33 cellular contexts compared by ENCODE assay signal in genomic region chr10:12659706-12660105, GRCh38.
"Had no signal": no experiment of that assay in that cellular context is flagged by ENCODE, and none has a peak within 500 bp of the region (broad histone marks: within the 10 kb centered on the region; RNA-seq: fewer than 3 reads in every experiment).

No MANE protein-coding gene starts in this region.

- H3K9me3 Mint-ChIP-seq: activated B cell treated with CpG ODN at 0.5 μM for 24 hours; central memory CD8-positive, alpha-beta T cell; dendritic cell treated with granulocyte-macrophage colony-stimulating factor and Interleukin-4, amounts not matched to agents 40 ng/mL and 50 ng/mL, for 4 days had no signal

- H3K4me3 ChIP-seq: coronary artery, dorsolateral prefrontal cortex, gastrocnemius medialis, heart right ventricle, hepatocyte had no signal

- H3K79me2 ChIP-seq: hepatocyte had no signal

- H3K27ac ChIP-seq: brain microvascular endothelial cell, coronary artery, dorsolateral prefrontal cortex, foreskin keratinocyte, gastrocnemius medialis, heart right ventricle, hepatocyte, VCaP had no signal

- H3K27me3 ChIP-seq: brain microvascular endothelial cell, dorsolateral prefrontal cortex, foreskin keratinocyte, gastrocnemius medialis, heart right ventricle, hepatocyte had no signal

- FAIRE-seq: astrocyte, bronchial epithelial cell, TTC549 had no signal

- H3K4me2 ChIP-seq: hepatocyte had no signal

- H3K27me3 Mint-ChIP-seq: activated B cell treated with CpG ODN at 0.5 μM for 24 hours; activated CD8-positive, alpha-beta T cell treated with anti-CD3 and anti-CD28 coated beads for 36 hours; activated naive CD8-positive, alpha-beta T cell; central memory CD8-positive, alpha-beta T cell; dendritic cell treated with granulocyte-macrophage colony-stimulating factor and Interleukin-4, amounts not matched to agents 40 ng/mL and 50 ng/mL, for 4 days had no signal

- H3K36me3 ChIP-seq: brain microvascular endothelial cell, gastrocnemius medialis, heart right ventricle had no signal

- H3K9me3 ChIP-seq: gastrocnemius medialis had no signal

- H3K4me1 Mint-ChIP-seq: central memory CD8-positive, alpha-beta T cell; endodermal cell had no signal

- H3K4me3 Mint-ChIP-seq: activated B cell treated with CpG ODN at 0.5 μM for 24 hours; activated CD8-positive, alpha-beta T cell treated with anti-CD3 and anti-CD28 coated beads for 36 hours; activated naive CD8-positive, alpha-beta T cell; central memory CD8-positive, alpha-beta T cell; dendritic cell treated with granulocyte-macrophage colony-stimulating factor and Interleukin-4, amounts not matched to agents 40 ng/mL and 50 ng/mL, for 4 days; endodermal cell had no signal

- DNase-seq: activated B cell treated with CpG ODN at 0.5 μM for 24 hours; activated CD4-positive, alpha-beta T cell treated with anti-CD3 and anti-CD28 coated beads for 48 hours; activated CD4-positive, alpha-beta T cell treated with anti-CD3 and anti-CD28 coated beads, Interleukin-2, amount 50 U/mL, for 1 hour; activated CD4-positive, alpha-beta T cell treated with anti-CD3 and anti-CD28 coated beads, Interleukin-2, amount 50 U/mL, for 48 hours; activated CD8-positive, alpha-beta memory T cell treated with anti-CD3 and anti-CD28 coated beads for 24 hours; activated CD8-positive, alpha-beta T cell treated with anti-CD3 and anti-CD28 coated beads for 36 hours; activated effector memory CD4-positive, alpha-beta T cell treated with Interleukin-2 at 50 U/mL for 16 hours; activated gamma-delta T cell treated with Interleukin-2 at 50 U/mL for 16 hours; activated naive CD4-positive, alpha-beta T cell treated with anti-CD3 and anti-CD28 coated beads, Interleukin-2, amount 50 U/mL, for 16 hours; activated naive CD4-positive, alpha-beta T cell treated with Interleukin-2 at 50 U/mL for 16 hours; activated T-cell treated with anti-CD3 and anti-CD28 coated beads, Interleukin-2, amount 50 U/mL, for 1 hour; activated T-cell treated with anti-CD3 and anti-CD28 coated beads, Interleukin-2, amount 50 U/mL, for 48 hours; anterior cingulate cortex; brain microvascular endothelial cell; dorsolateral prefrontal cortex; effector memory CD4-positive, alpha-beta T cell; endodermal cell; foreskin keratinocyte; gastrocnemius medialis; heart right ventricle; T-helper 1 cell; T-helper 2 cell had no signal

- H3K27ac Mint-ChIP-seq: activated B cell treated with CpG ODN at 0.5 μM for 24 hours; activated CD8-positive, alpha-beta T cell treated with anti-CD3 and anti-CD28 coated beads for 36 hours; activated naive CD8-positive, alpha-beta T cell; dendritic cell treated with granulocyte-macrophage colony-stimulating factor and Interleukin-4, amounts not matched to agents 40 ng/mL and 50 ng/mL, for 4 days; endodermal cell had no signal

- H2AFZ ChIP-seq: hepatocyte had no signal

- ATAC-seq: activated CD4-positive, CD25-positive, alpha-beta regulatory T cell treated with anti-CD3 and anti-CD28 coated beads, Interleukin-2, amount 50 U/mL, for 24 hours; activated CD8-positive, alpha-beta T cell treated with anti-CD3 and anti-CD28 coated beads for 36 hours; esophagus mucosa; foreskin keratinocyte; gastrocnemius medialis; heart right ventricle had no signal

- H3K4me1 ChIP-seq: foreskin keratinocyte, gastrocnemius medialis, heart right ventricle had no signal
